ENCODE assay signal across 22 cellular contexts in genomic region chr14:103393078-103393477, GRCh38. TPM values are rescaled to one million over a fixed set of nuclear protein-coding genes. Genes with fewer than 3 reads are reported as not detected.
DNase-seq lines count a peak whose midpoint lies in the region; ATAC-seq and TF ChIP-seq lines count a peak whose summit lies in the region.
"Had no signal": no experiment of that assay in that cellular context is flagged by ENCODE, and none has a peak within 500 bp of the region (broad histone marks: within the 10 kb centered on the region; RNA-seq: fewer than 3 reads in every experiment).

No MANE protein-coding gene starts in this region.

- H3K9ac ChIP-seq in Loucy (ENCODE audit: low read depth, low read length, poor library complexity, severe bottlenecking): no peak overlapping the region

- no peak overlapping the region for H2AFZ ChIP-seq in Loucy (ENCODE audit: low read length)

- H3K27ac Mint-ChIP-seq in chondrocyte (ENCODE audit: unreplicated experiment): peak overlapping the region; percentile 51
- H3K27ac Mint-ChIP-seq in activated T-helper 17 cell treated with anti-CD3 and anti-CD28 coated beads, Interleukin-2, amount 50 U/mL, for 72 hours: no peak overlapping the region
- H3K27ac Mint-ChIP-seq: activated CD8-positive, alpha-beta T cell treated with anti-CD3 and anti-CD28 coated beads for 36 hours; CD8-positive, alpha-beta T cell had no signal

- peak overlapping the region; percentile 7 for H3K4me2 ChIP-seq in Loucy (ENCODE audit: low read depth, low read length, poor library complexity, severe bottlenecking)

- 0 out of 2 replicates have a peak, but pooled peaks cover 5% of the 10 kb centered on the region for H3F3A ChIP-seq in Loucy (ENCODE audit: low read depth)

- TF ChIP-seq CTCF in Loucy (conservative IDR thresholded peaks at IDR 0.05; ENCODE audit: low read length): no peak
- TF ChIP-seq CTCF in chondrocyte (IDR thresholded peaks at IDR 0.05): no peak
- TF ChIP-seq CTCF in stomach (IDR thresholded peaks at IDR 0.05): no peak
- no peak for TF ChIP-seq CTCF in breast epithelium (IDR thresholded peaks at IDR 0.05)
- no peak for TF ChIP-seq CTCF in WERI-Rb-1 (IDR thresholded peaks at IDR 0.05; ENCODE audit: low read depth, low read length)

- TF ChIP-seq POLR2A in stomach (IDR thresholded peaks at IDR 0.05): no peak
- TF ChIP-seq POLR2A in breast epithelium (IDR thresholded peaks at IDR 0.05): no peak

- H3K27me3 ChIP-seq in Loucy (ENCODE audit: insufficient read depth, low read length, poor library complexity, severe bottlenecking): no peaks in the 10 kb centered on the region
- H3K27me3 ChIP-seq in stomach: no peaks in the 10 kb centered on the region
- H3K27me3 ChIP-seq in breast epithelium: no peaks in the 10 kb centered on the region
- no peaks in the 10 kb centered on the region for H3K27me3 ChIP-seq in WERI-Rb-1 (ENCODE audit: insufficient read depth, low read depth, severe bottlenecking)
- H3K27me3 ChIP-seq: gastroesophageal sphincter, pancreas had no signal

- H3K9me2 ChIP-seq in Loucy (replicated peaks; ENCODE audit: low read depth, low read length): no peaks in the 10 kb centered on the region

- 30 to 58% (median 42%) methylated on average over 6 of the region's 6 CpGs for WGBS in stomach, 5 donors

- H3K27me3 Mint-ChIP-seq in chondrocyte (ENCODE audit: low read depth): no peaks in the 10 kb centered on the region
- H3K27me3 Mint-ChIP-seq in activated T-helper 17 cell treated with anti-CD3 and anti-CD28 coated beads, Interleukin-2, amount 50 U/mL, for 72 hours: no peaks in the 10 kb centered on the region
- H3K27me3 Mint-ChIP-seq: activated CD8-positive, alpha-beta T cell treated with anti-CD3 and anti-CD28 coated beads for 36 hours; central memory CD8-positive, alpha-beta T cell; IgD-negative memory B cell; naive thymus-derived CD8-positive, alpha-beta T cell had no signal

- DNase-seq in chondrocyte (ENCODE audit: low spot score) (no peak), lung microvascular endothelial cell (ENCODE audit: low read depth in 2 of 2) (peak; percentile 20 to 36), stomach (peak; percentile 39), breast epithelium (ENCODE audit: low spot score in 2 of 2) (no peak), WERI-Rb-1 (no peak)
- DNase-seq: activated CD8-positive, alpha-beta T cell treated with anti-CD3 and anti-CD28 coated beads for 36 hours; activated naive CD4-positive, alpha-beta T cell treated with Interleukin-2 at 50 U/mL for 16 hours; activated T-cell treated with anti-CD3 and anti-CD28 coated beads, Interleukin-2, amount 50 U/mL, for 1 hour; CD8-positive, alpha-beta T cell; islet precursor cell; naive thymus-derived CD8-positive, alpha-beta T cell; NCI-H1417; NCI-H510A had no signal

- ATAC-seq in HG02970 (IDR thresholded peaks at IDR 0.05; ENCODE audit: low FRiP score, unreplicated experiment): no peak
- no peak for ATAC-seq in activated T-helper 17 cell treated with anti-CD3 and anti-CD28 coated beads, Interleukin-2, amount 50 U/mL, for 72 hours (replicated peaks)
- ATAC-seq: activated CD8-positive, alpha-beta T cell treated with anti-CD3 and anti-CD28 coated beads for 36 hours; CD8-positive, alpha-beta T cell; esophagus mucosa; gastroesophageal sphincter; naive thymus-derived CD8-positive, alpha-beta T cell had no signal

- H3K4me3 ChIP-seq in Loucy (ENCODE audit: low read length, poor library complexity, severe bottlenecking) (no peak overlapping the region), stomach (peak overlapping the region in 1 of 4 donors; percentile 13), breast epithelium (no peak overlapping the region), WERI-Rb-1 (ENCODE audit: low read depth, low read length) (no peak overlapping the region)
- H3K4me3 ChIP-seq: gastroesophageal sphincter, HAP-1 had no signal

- no peak overlapping the region for H3K4me3 Mint-ChIP-seq in chondrocyte (ENCODE audit: unreplicated experiment)
- no peak overlapping the region for H3K4me3 Mint-ChIP-seq in activated T-helper 17 cell treated with anti-CD3 and anti-CD28 coated beads, Interleukin-2, amount 50 U/mL, for 72 hours
- H3K4me3 Mint-ChIP-seq: activated CD8-positive, alpha-beta T cell treated with anti-CD3 and anti-CD28 coated beads for 36 hours; CD8-positive, alpha-beta T cell; central memory CD8-positive, alpha-beta T cell had no signal

- no peaks in the 10 kb centered on the region for H3K9me3 Mint-ChIP-seq in chondrocyte (ENCODE audit: low read depth)
- H3K9me3 Mint-ChIP-seq in activated T-helper 17 cell treated with anti-CD3 and anti-CD28 coated beads, Interleukin-2, amount 50 U/mL, for 72 hours: no peaks in the 10 kb centered on the region
- H3K9me3 Mint-ChIP-seq: activated CD8-positive, alpha-beta T cell treated with anti-CD3 and anti-CD28 coated beads for 36 hours; CD8-positive, alpha-beta T cell; central memory CD8-positive, alpha-beta T cell; IgD-negative memory B cell; naive thymus-derived CD8-positive, alpha-beta T cell had no signal

- H3K36me3 ChIP-seq in Loucy (ENCODE audit: insufficient read depth, low read length) (no peaks in the 10 kb centered on the region), stomach (no peaks in the 10 kb centered on the region), breast epithelium (no peaks in the 10 kb centered on the region), WERI-Rb-1 (peaks cover 6% of the 10 kb centered on the region)
- H3K36me3 ChIP-seq: gastroesophageal sphincter, HAP-1, pancreas had no signal

- peaks cover 60% of the 10 kb centered on the region for H3K4me1 Mint-ChIP-seq in chondrocyte (ENCODE audit: low read depth)
- H3K4me1 Mint-ChIP-seq in activated T-helper 17 cell treated with anti-CD3 and anti-CD28 coated beads, Interleukin-2, amount 50 U/mL, for 72 hours: peaks cover 38% of the 10 kb centered on the region

- no peaks in the 10 kb centered on the region for H3K9me3 ChIP-seq in Loucy (ENCODE audit: insufficient read depth, low read depth, low read length)
- no peaks in the 10 kb centered on the region for H3K9me3 ChIP-seq in stomach
- H3K9me3 ChIP-seq in breast epithelium: no peaks in the 10 kb centered on the region
- no peaks in the 10 kb centered on the region for H3K9me3 ChIP-seq in WERI-Rb-1 (ENCODE audit: severe bottlenecking)
- H3K9me3 ChIP-seq: gastroesophageal sphincter, HAP-1, pancreas had no signal

- peaks cover 98% of the 10 kb centered on the region for H3K79me2 ChIP-seq in Loucy (ENCODE audit: insufficient read depth, low read length)

- TF ChIP-seq EP300 in stomach (IDR thresholded peaks at IDR 0.05): no peak

- peaks cover 55% of the 10 kb centered on the region for H3K4me1 ChIP-seq in Loucy (ENCODE audit: insufficient read depth, low read length, poor library complexity, severe bottlenecking)
- peaks cover 67 to 92% (median 85%) of the 10 kb centered on the region in 4 donors for H3K4me1 ChIP-seq in stomach
- H3K4me1 ChIP-seq in breast epithelium: no peaks in the 10 kb centered on the region

- H3K27ac ChIP-seq in stomach: peak overlapping the region; percentile 22 to 69 (median 61)
- no peak overlapping the region for H3K27ac ChIP-seq in breast epithelium
- no peak overlapping the region for H3K27ac ChIP-seq in WERI-Rb-1

- H4K20me1 ChIP-seq in Loucy (ENCODE audit: insufficient read depth, low read length, poor library complexity, severe bottlenecking): peaks cover 75% of the 10 kb centered on the region

- intact Hi-C loops in stomach (cut with DNase I; ENCODE audit: low total_unique reads): no loop called here
- intact Hi-C loops in breast epithelium (cut with DNase I; ENCODE audit: low total_unique reads): no loop called here

- no peaks in the 10 kb centered on the region for H3K36me3 Mint-ChIP-seq in chondrocyte (ENCODE audit: low read depth)
- H3K36me3 Mint-ChIP-seq in activated T-helper 17 cell treated with anti-CD3 and anti-CD28 coated beads, Interleukin-2, amount 50 U/mL, for 72 hours (ENCODE audit: low read depth): peaks cover 12% of the 10 kb centered on the region

RNA-seq across cellular contexts. Expression of gene MARK3, which starts 7.9 kb away (rescaled TPM):
- total RNA-seq in chondrocyte (65.1 to 73.7 TPM (median 70.8 TPM) in 3 replicates), lung microvascular endothelial cell (37.3 and 49.4 TPM in 2 replicates), stomach (100 to 1,000 TPM in 4 of 5 donors, 10 to 100 TPM in 1; 85.8 to 157 (median 141) TPM), breast epithelium (100 to 1,000 TPM in 1 of 3 donors, 10 to 100 TPM in 2; 70.2 to 107 (median 87.5) TPM)
- 10 to 100 TPM; 52.6 to 62.0 (median 61.8) TPM for polyA plus RNA-seq in stomach
- 10 to 100 TPM; 61.2 to 80.8 TPM for total RNA-seq in activated T-helper 17 cell treated with anti-CD3 and anti-CD28 coated beads, Interleukin-2, amount 50 U/mL, for 72 hours

RNA-seq across cellular contexts. Expression of gene EIF5, which starts 59.0 kb away (rescaled TPM):
- total RNA-seq in chondrocyte (175 to 212 TPM (median 181 TPM) in 3 replicates), lung microvascular endothelial cell (84.6 and 86.3 TPM in 2 replicates), stomach (100 to 1,000 TPM in 4 of 5 donors, 10 to 100 TPM in 1; 48.4 to 401 (median 202) TPM), breast epithelium (100 to 1,000 TPM; 143 to 254 (median 150) TPM)
- polyA plus RNA-seq in stomach: 10 to 100 TPM; 44.3 to 83.9 (median 51.9) TPM
- total RNA-seq in activated T-helper 17 cell treated with anti-CD3 and anti-CD28 coated beads, Interleukin-2, amount 50 U/mL, for 72 hours: 100 to 1,000 TPM; 196 to 296 TPM

Comparison
In these comparisons a context has a peak if more than half of its experiments do, and no peak if none do; other contexts are left out.
1. DNase-seq: peak in lung microvascular endothelial cell (2 of 2) and stomach (single experiment); none in chondrocyte (single experiment), breast epithelium (0 of 2) and WERI-Rb-1 (single experiment).
2. H3K27ac ChIP-seq: peak in stomach (5 of 5); none in breast epithelium (0 of 2) and WERI-Rb-1 (single experiment).